Comparison of ENCODE assay signal across 1 cellular context in genomic region chr1:9714257-9714718, GRCh38.
TF ChIP-seq lines count a peak whose summit lies in the region.

No MANE protein-coding gene starts in this region.

TF ChIP-seq in H1, 55 proteins besides CTCF, POLR2A, EP300 and RAD21:
- TF ChIP-seq RBBP5 (IDR thresholded peaks at IDR 0.05; ENCODE audit: borderline replicate concordance, low read depth, low read length) (no peak), SP2 (IDR thresholded peaks at IDR 0.05; ENCODE audit: low read length) (no peak), CBX8 (IDR thresholded peaks at IDR 0.05; ENCODE audit: borderline replicate concordance, low read depth, low read length) (no peak), TEAD4 (IDR thresholded peaks at IDR 0.05; ENCODE audit: low read depth, low read length) (no peak), USF2 (IDR thresholded peaks at IDR 0.05; ENCODE audit: low read length) (no peak), SP4 (IDR thresholded peaks at IDR 0.05; ENCODE audit: low read length) (no peak), YY1 (IDR thresholded peaks at IDR 0.05; ENCODE audit: low read depth, low read length) (no peak), SAP30 (IDR thresholded peaks at IDR 0.05; ENCODE audit: insufficient read depth, insufficient replicate concordance, low read length) (peak; percentile 89), KDM5A (IDR thresholded peaks at IDR 0.05; ENCODE audit: low read length) (no peak), FOSL1 (IDR thresholded peaks at IDR 0.05; ENCODE audit: insufficient read depth, low read depth, low read length) (no peak), GTF2F1 (IDR thresholded peaks at IDR 0.05; ENCODE audit: borderline replicate concordance, low read depth, low read length) (no peak), KDM4A (IDR thresholded peaks at IDR 0.05; ENCODE audit: low read depth, low read length, severe bottlenecking) (no peak), TBP (IDR thresholded peaks at IDR 0.05; ENCODE audit: low read depth, low read length) (no peak; the same call in 1 of the 2 replicates), SIN3A (conservative IDR thresholded peaks at IDR 0.05 in 1 of 2, IDR thresholded peaks at IDR 0.05 in 1 of 2; ENCODE audit: low read depth in 1 of 2, low read length in 2 of 2) (peak; percentile 92), ZNF274 (IDR thresholded peaks at IDR 0.05; ENCODE audit: borderline replicate concordance, extremely low read depth, low read length) (no peak), RFX5 (IDR thresholded peaks at IDR 0.05; ENCODE audit: borderline replicate concordance, low read depth, low read length) (no peak), SRF (IDR thresholded peaks at IDR 0.05; ENCODE audit: low read depth, low read length) (no peak), EGR1 (IDR thresholded peaks at IDR 0.05; ENCODE audit: borderline replicate concordance, low read depth, low read length) (no peak), JUND (IDR thresholded peaks at IDR 0.05; ENCODE audit: low read length) (peak; percentile 58), POLR2AphosphoS5 (IDR thresholded peaks at IDR 0.05; ENCODE audit: low read depth, low read length) (peak; percentile 68; the same call in 1 of the 2 replicates), ASH2L (IDR thresholded peaks at IDR 0.05; ENCODE audit: low read length) (no peak), MAFK (IDR thresholded peaks at IDR 0.05; ENCODE audit: low read depth, low read length) (no peak), PHF8 (conservative IDR thresholded peaks at IDR 0.05; ENCODE audit: low read depth, low read length) (no peak), HDAC2 (IDR thresholded peaks at IDR 0.05; ENCODE audit: borderline replicate concordance in 1 of 2, low read depth in 2 of 2, low read length in 2 of 2) (peak in 1 of 2 experiments; percentile 87; a peak in 1 of 4 replicates), CHD1 (IDR thresholded peaks at IDR 0.05; ENCODE audit: low read depth, low read length) (no peak), MAX (IDR thresholded peaks at IDR 0.05) (peak; percentile 39; the same call in 1 of the 2 replicates), BRCA1 (IDR thresholded peaks at IDR 0.05; ENCODE audit: low read depth, low read length) (no peak), CEBPB (IDR thresholded peaks at IDR 0.05; ENCODE audit: low read depth, low read length) (no peak), CHD7 (IDR thresholded peaks at IDR 0.05; ENCODE audit: insufficient replicate concordance, low read length) (no peak), ATF3 (IDR thresholded peaks at IDR 0.05; ENCODE audit: insufficient read depth, low read depth, low read length) (no peak), GABPA (IDR thresholded peaks at IDR 0.05; ENCODE audit: borderline replicate concordance, insufficient read depth, low read length) (no peak), CREB1 (IDR thresholded peaks at IDR 0.05) (peak; percentile 51; the same call in 1 of the 2 replicates), RNF2 (IDR thresholded peaks at IDR 0.05; ENCODE audit: borderline replicate concordance, low read depth, low read length, missing control alignments, poor library complexity, severe bottlenecking) (no peak), JUN (IDR thresholded peaks at IDR 0.05; ENCODE audit: low read depth, low read length) (no peak), ATF2 (IDR thresholded peaks at IDR 0.05; ENCODE audit: low read length) (no peak; the same call in 1 of the 2 replicates), SUZ12 (IDR thresholded peaks at IDR 0.05; ENCODE audit: low read length) (no peak), BACH1 (IDR thresholded peaks at IDR 0.05; ENCODE audit: low read length) (no peak), BCL11A (IDR thresholded peaks at IDR 0.05; ENCODE audit: low read depth in 2 of 2, low read length in 2 of 2) (no peak), EZH2 (IDR thresholded peaks at IDR 0.05; ENCODE audit: low read depth, low read length, severe bottlenecking) (no peak), SIRT6 (IDR thresholded peaks at IDR 0.05; ENCODE audit: low read length) (no peak), POU5F1 (IDR thresholded peaks at IDR 0.05; ENCODE audit: low read depth, low read length) (no peak), SP1 (IDR thresholded peaks at IDR 0.05; ENCODE audit: low read depth, low read length) (no peak; the same call in none of the 2 replicates), NANOG (IDR thresholded peaks at IDR 0.05; ENCODE audit: insufficient read depth, low read depth, low read length, poor library complexity, severe bottlenecking) (peak; percentile 15), TAF7 (optimal IDR thresholded peaks at IDR 0.05; ENCODE audit: borderline replicate concordance, low read depth, low read length) (no peak), SIX5 (IDR thresholded peaks at IDR 0.05; ENCODE audit: low read depth, low read length) (no peak), KDM1A (IDR thresholded peaks at IDR 0.05; ENCODE audit: borderline replicate concordance, low read length) (no peak), CBX5 (IDR thresholded peaks at IDR 0.05; ENCODE audit: low read depth, low read length) (no peak), NRF1 (IDR thresholded peaks at IDR 0.05; ENCODE audit: low read depth, low read length) (no peak), TAF1 (IDR thresholded peaks at IDR 0.05; ENCODE audit: low read depth, low read length) (no peak), CHD2 (IDR thresholded peaks at IDR 0.05; ENCODE audit: low read length) (0 out of 2 replicates have a peak, but pooled peaks have one; percentile 4), HDAC6 (IDR thresholded peaks at IDR 0.05; ENCODE audit: low read depth, low read length) (no peak), TCF12 (IDR thresholded peaks at IDR 0.05; ENCODE audit: low read depth, low read length) (peak; percentile 96; the same call in 1 of the 2 replicates), E2F6 (IDR thresholded peaks at IDR 0.05) (no peak), CTBP2 (IDR thresholded peaks at IDR 0.05; ENCODE audit: borderline replicate concordance, insufficient read depth, insufficient read length, low read length) (peak; percentile 90), RXRA (IDR thresholded peaks at IDR 0.05; ENCODE audit: insufficient read depth, low read depth, low read length) (no peak)
